In the genomic region with DNA sequence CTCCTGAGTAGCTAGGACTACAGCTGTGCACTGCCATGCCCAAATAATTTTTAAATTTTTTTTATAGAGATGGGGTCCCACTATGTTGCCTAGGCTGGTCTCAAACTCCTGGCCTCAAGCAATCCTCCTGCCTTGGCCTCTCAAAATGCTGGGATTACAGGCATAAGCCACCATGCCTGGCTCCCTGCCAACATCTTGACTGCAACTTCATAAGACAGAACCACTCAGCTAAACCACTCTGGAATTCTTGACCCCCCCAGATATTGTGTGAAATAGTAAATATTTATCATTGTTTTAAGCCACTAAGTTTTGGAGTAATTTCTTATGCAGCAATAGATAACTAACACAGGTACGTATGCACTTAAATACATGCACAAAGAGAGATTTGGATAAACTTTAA, we compare ENCODE assay signal across 12 cellular contexts. TPM values are rescaled to one million over a fixed set of nuclear protein-coding genes. Genes with fewer than 3 reads are reported as not detected.
"Had no signal": no experiment of that assay in that cellular context is flagged by ENCODE, and none has a peak within 500 bp of the region (broad histone marks: within the 10 kb centered on the region; RNA-seq: fewer than 3 reads in every experiment).

No MANE protein-coding gene starts in this region.

- H3K4me2 ChIP-seq: GM23338 had no signal

- H2AFZ ChIP-seq: GM23248, GM23338 had no signal

- DNase-seq: GM23248, GOT3, H7, H9, HCEC 1CT, HFFc6 had no signal

- FAIRE-seq: H1, H54 had no signal

- ATAC-seq: GM23338, HCT116 had no signal

- H3K4me1 ChIP-seq: HAP-1 had no signal

- H3K36me3 ChIP-seq: HAP-1 had no signal

- H3K9ac ChIP-seq: GM23248 had no signal

- H3K27ac ChIP-seq: GM23248 had no signal

- H3K9me3 ChIP-seq: HAP-1 had no signal

- H3K4me3 ChIP-seq: GM23248, GM23338, HAP-1 had no signal

RNA-seq across cellular contexts. Expression of a gene that starts 39.0 kb away (rescaled TPM):
- total RNA-seq: GM23248, HFFc6 had no signal
- polyA plus RNA-seq: GM23248 had no signal

RNA-seq across cellular contexts. Expression of a gene that starts 57.6 kb away (rescaled TPM):
- total RNA-seq: GM23248, GM23338, H1, H4, H7, H9, HFFc6 had no signal
- polyA plus RNA-seq: GM23248, GM23338, H1 had no signal
